In genomic region chr7:21314954-21315353, GRCh38 we compare ENCODE assay signal across 29 cellular contexts.
DNase-seq lines count a peak whose midpoint lies in the region; ATAC-seq, FAIRE-seq and TF ChIP-seq lines count a peak whose summit lies in the region.
"Had no signal": no experiment of that assay in that cellular context is flagged by ENCODE, and none has a peak within 500 bp of the region (broad histone marks: within the 10 kb centered on the region; RNA-seq: fewer than 3 reads in every experiment).

No MANE protein-coding gene starts in this region.

- dilution Hi-C loops in keratinocyte (cut with MboI; ENCODE audit: extremely low pct_ligation_motif_present, low sequenced_read_pairs): no loop called here

- BruUV-seq in PC-3 (replicated peaks; lab: Mats Ljungman, UMichigan): no TSS peak

- 64 to 70% methylated on average over 2 of the region's 2 CpGs for WGBS in lower leg skin, 2 donors

- H3K27me3 Mint-ChIP-seq in activated T-helper 2 cell treated with anti-CD3 and anti-CD28 coated beads, Interferon-gamma antibody, Interleukin-2, Interleukin-4, amounts not matched to agents 10 μg/mL and 5 μg/mL and 100 μg/mL, durations not matched to agents 14 hours and 24 hours and 36 hours (ENCODE audit: low read depth): peaks cover 6% of the 10 kb centered on the region
- H3K27me3 Mint-ChIP-seq: CD4-positive, alpha-beta memory T cell; CD8-positive, alpha-beta memory T cell had no signal

- peaks cover 18% of the 10 kb centered on the region for H3K9me3 Mint-ChIP-seq in activated T-helper 2 cell treated with anti-CD3 and anti-CD28 coated beads, Interferon-gamma antibody, Interleukin-2, Interleukin-4, amounts not matched to agents 10 μg/mL and 5 μg/mL and 100 μg/mL, durations not matched to agents 14 hours and 24 hours and 36 hours

- no peaks in the 10 kb centered on the region for H3F3A ChIP-seq in PC-3 (ENCODE audit: low read length, unreplicated experiment)

- intact Hi-C loops in PC-3 (cut with micrococcal nuclease) (no loop called here), lower leg skin (cut with DNase I; ENCODE audit: low total_unique reads) (no loop called here)
- intact Hi-C loops in activated T-helper 2 cell treated with anti-CD3 and anti-CD28 coated beads, Interferon-gamma antibody, Interleukin-2, Interleukin-4, amounts not matched to agents 10 μg/mL and 5 μg/mL and 100 μg/mL, durations not matched to agents 14 hours and 24 hours and 36 hours (cut with micrococcal nuclease): no loop called here

- H3K4me3 ChIP-seq in PC-3 (ENCODE audit: low read length) (no peak overlapping the region), bronchial epithelial cell (ENCODE audit: low read depth, low read length) (no peak overlapping the region), epithelial cell of esophagus (ENCODE audit: low read length) (no peak overlapping the region), keratinocyte (ENCODE audit: control insufficient read depth in 2 of 3, extremely low read depth in 1 of 3, insufficient read depth in 2 of 3, low read depth in 1 of 3, low read length in 3 of 3) (no peak overlapping the region), lower leg skin (ENCODE audit: low read depth, poor library complexity, severe bottlenecking) (no peak overlapping the region)
- H3K4me3 ChIP-seq: BLaER1, GM12878 had no signal

- H3K79me2 ChIP-seq in PC-3 (ENCODE audit: low read length): no peaks in the 10 kb centered on the region
- H3K79me2 ChIP-seq in keratinocyte (ENCODE audit: control insufficient read depth, insufficient read depth, low read length): no peaks in the 10 kb centered on the region

- POLR2A ChIA-PET in PC-3 (lab: Charles Lee; ENCODE audit: unreplicated experiment): no interaction called here

- H3K9me3 ChIP-seq in PC-3 (ENCODE audit: low read length) (no peaks in the 10 kb centered on the region), keratinocyte (ENCODE audit: control insufficient read depth, low read depth, low read length) (no peaks in the 10 kb centered on the region)
- H3K9me3 ChIP-seq: BE2C, BLaER1 had no signal

- DNase-seq in PC-3 (peak; percentile 4), bronchial epithelial cell (ENCODE audit: low read depth) (peak; percentile 8), epithelial cell of esophagus (ENCODE audit: low read depth) (peak; percentile 15), keratinocyte (ENCODE audit: low read depth, low spot score) (no peak), lower leg skin (ENCODE audit: low spot score in 2 of 2) (no peak)
- DNase-seq in activated T-helper 2 cell treated with anti-CD3 and anti-CD28 coated beads, Interferon-gamma antibody, Interleukin-2, Interleukin-4, amounts not matched to agents 10 μg/mL and 5 μg/mL and 100 μg/mL, durations not matched to agents 14 hours and 24 hours and 36 hours (ENCODE audit: low spot score): no peak
- DNase-seq in stimulated activated CD4-positive, alpha-beta T cell treated with anti-CD3 and anti-CD28 coated beads, Interleukin-15, amount 100 ng/mL, for 24 hours: no peak
- DNase-seq: 8988T; ACHN; BE2C; C1 segment of cervical spinal cord; CD4-positive, alpha-beta memory T cell; CD4-positive, CD25-positive, alpha-beta regulatory T cell; CD8-positive, alpha-beta memory T cell; COR-L47; DMS 273 treated with DMSO at 0.1 percent for 48 hours; DMS153; DMS53; DMS79; DND-41; GDM1 had no signal

- no peak overlapping the region for H3K9ac ChIP-seq in PC-3 (ENCODE audit: low read length)
- no peak overlapping the region for H3K9ac ChIP-seq in keratinocyte (ENCODE audit: control insufficient read depth, extremely low read depth, insufficient read depth, low read length)
- H3K9ac ChIP-seq: BLaER1 had no signal

- no peak for TF ChIP-seq POLR2A in lower leg skin (IDR thresholded peaks at IDR 0.05)

- no peaks in the 10 kb centered on the region for H3K9me2 ChIP-seq in PC-3 (replicated peaks; ENCODE audit: low read length)

- FAIRE-seq in bronchial epithelial cell (lab: Jason Lieb, UNC): no peak
- peak; percentile 17 for FAIRE-seq in keratinocyte (lab: Jason Lieb, UNC)
- FAIRE-seq: A204.1, GM12878, GM12892, GM18507, GM19239 had no signal

- H3K27me3 ChIP-seq in PC-3 (ENCODE audit: low read length) (peaks cover 29% of the 10 kb centered on the region), bronchial epithelial cell (ENCODE audit: control insufficient read depth, insufficient read depth, low read length) (no peaks in the 10 kb centered on the region), keratinocyte (ENCODE audit: control insufficient read depth, extremely low read depth, insufficient read depth, low read length) (no peaks in the 10 kb centered on the region)
- H3K27me3 ChIP-seq: BLaER1 had no signal

- H3K36me3 ChIP-seq in PC-3 (ENCODE audit: low read depth, low read length) (no peaks in the 10 kb centered on the region), bronchial epithelial cell (ENCODE audit: control insufficient read depth, insufficient read depth, low read length) (no peaks in the 10 kb centered on the region), keratinocyte (ENCODE audit: control insufficient read depth in 2 of 2, extremely low read depth in 1 of 2, insufficient read depth in 2 of 2, low read length in 2 of 2) (no peaks in the 10 kb centered on the region)
- H3K36me3 ChIP-seq: BE2C, BLaER1 had no signal

- ATAC-seq in PC-3 (no peak), GM18870 (IDR thresholded peaks at IDR 0.05; ENCODE audit: unreplicated experiment) (no peak)
- ATAC-seq: GM12878 had no signal

- H3K9me1 ChIP-seq in keratinocyte (ENCODE audit: control insufficient read depth, extremely low read depth, insufficient read depth, low read length): no peaks in the 10 kb centered on the region

- H3K27ac Mint-ChIP-seq in activated T-helper 2 cell treated with anti-CD3 and anti-CD28 coated beads, Interferon-gamma antibody, Interleukin-2, Interleukin-4, amounts not matched to agents 10 μg/mL and 5 μg/mL and 100 μg/mL, durations not matched to agents 14 hours and 24 hours and 36 hours: no peak overlapping the region
- H3K27ac Mint-ChIP-seq: CD14-positive monocyte; CD4-positive, alpha-beta memory T cell; CD4-positive, CD25-positive, alpha-beta regulatory T cell; CD8-positive, alpha-beta memory T cell had no signal

- no peak for TF ChIP-seq CTCF in PC-3 (conservative IDR thresholded peaks at IDR 0.05; ENCODE audit: low read depth, low read length)
- TF ChIP-seq CTCF in bronchial epithelial cell (IDR thresholded peaks at IDR 0.05; ENCODE audit: insufficient read depth, low read length, severe bottlenecking): no peak
- no peak for TF ChIP-seq CTCF in epithelial cell of esophagus (IDR thresholded peaks at IDR 0.05; ENCODE audit: insufficient read depth, low read depth, low read length, missing control alignments)
- no peak for TF ChIP-seq CTCF in keratinocyte (optimal IDR thresholded peaks at IDR 0.05 in 1 of 3, IDR thresholded peaks at IDR 0.05 in 1 of 3, conservative IDR thresholded peaks at IDR 0.05 in 1 of 3; ENCODE audit: extremely low read depth in 1 of 3, insufficient read depth in 2 of 3, low read length in 3 of 3)
- TF ChIP-seq CTCF in lower leg skin (IDR thresholded peaks at IDR 0.05): no peak

- H3K4me2 ChIP-seq in PC-3 (ENCODE audit: low read length): no peak overlapping the region
- H3K4me2 ChIP-seq in keratinocyte (ENCODE audit: control insufficient read depth, extremely low read depth, insufficient read depth, low read depth, low read length): no peak overlapping the region
- H3K4me2 ChIP-seq: BLaER1 had no signal

- H2AFZ ChIP-seq in PC-3 (ENCODE audit: low read length) (no peak overlapping the region), keratinocyte (ENCODE audit: control insufficient read depth, low read length) (no peak overlapping the region)

- H4K20me1 ChIP-seq in PC-3 (ENCODE audit: low read length) (no peaks in the 10 kb centered on the region), keratinocyte (ENCODE audit: control insufficient read depth, extremely low read depth, insufficient read depth, low read length) (no peaks in the 10 kb centered on the region)
- H4K20me1 ChIP-seq: BLaER1 had no signal

- H3K4me1 ChIP-seq in PC-3 (ENCODE audit: insufficient read depth, low read length) (no peaks in the 10 kb centered on the region), keratinocyte (ENCODE audit: control insufficient read depth, extremely low read depth, insufficient read depth, low read length) (no peaks in the 10 kb centered on the region)
- H3K4me1 ChIP-seq: BE2C had no signal

- CTCF ChIA-PET in PC-3 (lab: Charles Lee): no interaction called here

- no peak overlapping the region for H3K4me3 Mint-ChIP-seq in activated T-helper 2 cell treated with anti-CD3 and anti-CD28 coated beads, Interferon-gamma antibody, Interleukin-2, Interleukin-4, amounts not matched to agents 10 μg/mL and 5 μg/mL and 100 μg/mL, durations not matched to agents 14 hours and 24 hours and 36 hours (ENCODE audit: low read depth)
- H3K4me3 Mint-ChIP-seq: CD14-positive monocyte; CD4-positive, alpha-beta memory T cell; CD4-positive, CD25-positive, alpha-beta regulatory T cell; CD8-positive, alpha-beta memory T cell had no signal

- peaks cover 13% of the 10 kb centered on the region for H3K36me3 Mint-ChIP-seq in activated T-helper 2 cell treated with anti-CD3 and anti-CD28 coated beads, Interferon-gamma antibody, Interleukin-2, Interleukin-4, amounts not matched to agents 10 μg/mL and 5 μg/mL and 100 μg/mL, durations not matched to agents 14 hours and 24 hours and 36 hours (ENCODE audit: low read depth)
- H3K36me3 Mint-ChIP-seq: CD14-positive monocyte had no signal

- peaks cover 7% of the 10 kb centered on the region for H3K4me1 Mint-ChIP-seq in activated T-helper 2 cell treated with anti-CD3 and anti-CD28 coated beads, Interferon-gamma antibody, Interleukin-2, Interleukin-4, amounts not matched to agents 10 μg/mL and 5 μg/mL and 100 μg/mL, durations not matched to agents 14 hours and 24 hours and 36 hours (ENCODE audit: low read depth)
- H3K4me1 Mint-ChIP-seq: CD14-positive monocyte had no signal

- H3K27ac ChIP-seq in PC-3 (ENCODE audit: low read length): no peak overlapping the region
- H3K27ac ChIP-seq in keratinocyte (ENCODE audit: control insufficient read depth, insufficient read depth, low read length): no peak overlapping the region
- H3K27ac ChIP-seq: BLaER1 had no signal

Comparison
In these comparisons a context has a peak if more than half of its experiments do, and no peak if none do; other contexts are left out.
1. DNase-seq: peak in PC-3 (single experiment), bronchial epithelial cell (single experiment) and epithelial cell of esophagus (single experiment); none in keratinocyte (single experiment), activated T-helper 2 cell treated with anti-CD3 and anti-CD28 coated beads, Interferon-gamma antibody, Interleukin-2, Interleukin-4, amounts not matched to agents 10 μg/mL and 5 μg/mL and 100 μg/mL, durations not matched to agents 14 hours and 24 hours and 36 hours (single experiment), stimulated activated CD4-positive, alpha-beta T cell treated with anti-CD3 and anti-CD28 coated beads, Interleukin-15, amount 100 ng/mL, for 24 hours (single experiment) and lower leg skin (0 of 2).